Comparison of ENCODE assay signal across 7 cellular contexts in the genomic region with DNA sequence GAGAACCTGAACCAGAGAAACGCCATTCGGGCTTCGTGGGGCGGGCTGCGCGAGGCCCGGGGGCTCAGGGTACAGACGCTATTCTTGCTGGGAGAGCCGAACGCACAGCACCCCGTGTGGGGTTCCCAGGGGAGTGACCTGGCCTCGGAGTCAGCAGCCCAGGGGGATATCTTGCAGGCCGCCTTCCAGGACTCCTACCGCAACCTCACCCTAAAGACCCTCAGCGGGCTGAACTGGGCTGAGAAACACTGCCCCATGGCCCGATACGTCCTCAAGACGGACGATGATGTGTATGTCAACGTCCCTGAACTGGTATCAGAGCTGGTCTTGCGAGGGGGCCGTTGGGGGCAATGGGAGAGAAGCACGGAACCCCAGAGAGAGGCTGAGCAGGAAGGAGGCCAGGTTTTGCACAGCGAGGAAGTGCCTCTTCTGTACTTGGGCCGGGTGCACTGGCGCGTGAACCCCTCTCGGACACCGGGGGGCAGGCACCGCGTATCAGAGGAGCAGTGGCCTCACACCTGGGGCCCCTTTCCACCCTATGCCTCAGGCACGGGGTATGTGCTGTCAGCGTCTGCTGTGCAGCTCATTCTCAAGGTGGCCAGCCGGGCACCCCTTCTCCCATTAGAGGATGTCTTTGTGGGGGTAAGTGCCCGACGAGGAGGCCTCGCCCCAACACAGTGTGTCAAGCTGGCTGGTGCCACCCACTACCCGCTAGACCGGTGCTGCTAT. TPM values are rescaled to one million over a fixed set of nuclear protein-coding genes. Genes with fewer than 3 reads are reported as not detected.
DNase-seq lines count a peak whose midpoint lies in the region; ATAC-seq and TF ChIP-seq lines count a peak whose summit lies in the region.

No MANE protein-coding gene starts in this region.

- H3K36me3 ChIP-seq in OCI-LY1 (ENCODE audit: insufficient read depth, low read length): peaks cover 75% of the 10 kb centered on the region

- no peaks in the 10 kb centered on the region for H4K20me1 ChIP-seq in OCI-LY1 (ENCODE audit: insufficient read depth, low read length)

- ATAC-seq in GM19023 (IDR thresholded peaks at IDR 0.05; ENCODE audit: unreplicated experiment) (peak; percentile 23), HG03108 (IDR thresholded peaks at IDR 0.05; ENCODE audit: unreplicated experiment) (no peak)

- intact Hi-C loops in MCF 10A (cut with micrococcal nuclease): loop anchor here (2.0 kb wide), 1 partner anchor 21 kb away; the partner anchor contains the start of gene RGL2

- H3K27me3 ChIP-seq in OCI-LY1 (ENCODE audit: insufficient read depth, low read length) (no peaks in the 10 kb centered on the region), layer of hippocampus (ENCODE audit: control insufficient read depth, insufficient read depth, low read length) (no peaks in the 10 kb centered on the region)

- no peaks in the 10 kb centered on the region for H3K9me3 Mint-ChIP-seq in MCF 10A (ENCODE audit: unreplicated experiment)

- H3K4me2 ChIP-seq in OCI-LY1 (ENCODE audit: low read length): peak overlapping the region; percentile 97

- POLR2A ChIA-PET in MCF 10A (lab: Yijun Ruan, JAX): interaction anchor here (0.6 to 5.6 kb wide), 20 partner anchors 11 to 306 kb away, joined by 3 to 73 read pairs (median 6); partner anchors contain the start of genes PFDN6, RGL2, RING1 and WDR46

- H3K4me3 Mint-ChIP-seq in MCF 10A (ENCODE audit: unreplicated experiment): peak overlapping the region; percentile 99

- peaks cover 22% of the 10 kb centered on the region for H3K79me2 ChIP-seq in OCI-LY1 (ENCODE audit: insufficient read depth, low read length)

- no peak overlapping the region for H2AFZ ChIP-seq in OCI-LY1 (ENCODE audit: low read length)

- no peak for TF ChIP-seq CTCF in OCI-LY1 (IDR thresholded peaks at IDR 0.05; ENCODE audit: low read length)
- peak; percentile 13 for TF ChIP-seq CTCF in MCF 10A (IDR thresholded peaks at IDR 0.05; ENCODE audit: unreplicated experiment)

- CTCF ChIA-PET in MCF 10A (lab: Yijun Ruan, JAX): interaction anchor here (0.7 to 2.9 kb wide), 9 partner anchors 9 to 1098 kb away, joined by 3 to 18 read pairs (median 4); partner anchors contain the start of genes PFDN6 and WDR46

- H3K36me3 Mint-ChIP-seq in MCF 10A (ENCODE audit: insufficient read depth, unreplicated experiment): peaks cover 61% of the 10 kb centered on the region

- H3K27ac ChIP-seq in OCI-LY1 (ENCODE audit: low read depth, low read length, poor library complexity, severe bottlenecking) (peak overlapping the region; percentile 87), layer of hippocampus (ENCODE audit: low read depth, low read length) (peak overlapping the region; percentile 88), substantia nigra (ENCODE audit: low read depth, low read length, poor library complexity, severe bottlenecking) (peak overlapping the region; percentile 58)

- H3K4me1 ChIP-seq in OCI-LY1 (ENCODE audit: insufficient read depth, low read length, severe bottlenecking): peaks cover 54% of the 10 kb centered on the region

- peaks cover 30% of the 10 kb centered on the region for H3K4me1 Mint-ChIP-seq in MCF 10A (ENCODE audit: insufficient read depth, unreplicated experiment)

- no TSS peak for BruUV-seq in MCF 10A (replicated peaks; lab: Mats Ljungman, UMichigan)

- H3K9ac ChIP-seq in OCI-LY1 (ENCODE audit: low read length): peak overlapping the region; percentile 98

- H3K9me3 ChIP-seq in OCI-LY1 (ENCODE audit: low read length): no peaks in the 10 kb centered on the region

- DNase-seq in MCF 10A (ENCODE audit: unreplicated experiment) (no peak), substantia nigra (lab: John Stamatoyannopoulos, UW) (peak in 3 of 49 donors; percentile 9 to 61 (median 33)), NCI-H2081 (lab: John Stamatoyannopoulos, UW) (no peak)

- H3K4me3 ChIP-seq in OCI-LY1 (ENCODE audit: low read depth, low read length, poor library complexity, severe bottlenecking): peak overlapping the region; percentile 93

- H3K27me3 Mint-ChIP-seq in MCF 10A (ENCODE audit: insufficient read depth, unreplicated experiment): no peaks in the 10 kb centered on the region

- peaks cover 6% of the 10 kb centered on the region; the same call in 1 of the 2 replicates for H3F3A ChIP-seq in OCI-LY1 (ENCODE audit: insufficient read depth, low read length)

- no peak overlapping the region for H3K27ac Mint-ChIP-seq in MCF 10A (ENCODE audit: low read depth, unreplicated experiment)

- no peaks in the 10 kb centered on the region for H3K9me2 ChIP-seq in OCI-LY1 (ENCODE audit: low read depth, low read length)

RNA-seq across cellular contexts. Expression of gene B3GALT4, which starts 0.9 kb away (rescaled TPM):
- total RNA-seq in MCF 10A (2022): 0.37 and 0.58 TPM in 2 replicates

RNA-seq across cellular contexts. Expression of gene RPS18, which starts 6.0 kb away (rescaled TPM):
- 4,063 and 4,680 TPM in 2 replicates for total RNA-seq in MCF 10A (2022)

RNA-seq across cellular contexts. Expression of gene VPS52, which starts 6.2 kb away (rescaled TPM):
- 47.8 and 49.7 TPM in 2 replicates for total RNA-seq in MCF 10A (2022)

RNA-seq across cellular contexts. Expression of gene WDR46, which starts 11.2 kb away (rescaled TPM):
- 53.1 and 57.0 TPM in 2 replicates for total RNA-seq in MCF 10A (2022)

RNA-seq across cellular contexts. Expression of gene PFDN6, which starts 11.6 kb away (rescaled TPM):
- total RNA-seq in MCF 10A (2022): 54.7 and 67.1 TPM in 2 replicates
